ENCODE assay signal across 30 cellular contexts in the genomic region with DNA sequence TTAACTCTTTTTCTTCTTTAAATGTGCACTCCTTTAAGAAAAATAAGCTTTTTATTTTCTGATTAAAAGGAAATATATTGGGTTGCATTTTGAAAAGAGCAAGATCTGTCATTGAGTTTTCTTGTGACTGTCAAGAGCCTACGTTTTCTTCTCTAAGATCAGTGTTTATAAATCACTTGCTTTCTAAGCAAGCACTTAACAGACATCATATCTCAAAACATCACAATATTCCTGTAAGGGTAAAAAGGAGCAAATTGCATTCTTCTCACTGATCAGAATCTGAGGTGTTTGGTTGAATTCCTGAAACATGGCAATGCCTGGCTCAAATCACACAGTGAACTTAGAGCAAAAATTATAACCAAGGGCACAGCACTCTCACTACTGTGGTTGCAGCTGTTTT.
"Had no signal": no experiment of that assay in that cellular context is flagged by ENCODE, and none has a peak within 500 bp of the region (broad histone marks: within the 10 kb centered on the region; RNA-seq: fewer than 3 reads in every experiment).

No MANE protein-coding gene starts in this region.

- H3K36me3 ChIP-seq: adrenal gland, ascending aorta, brain microvascular endothelial cell, breast epithelium, cardiac muscle cell had no signal

- H3K4me3 ChIP-seq: adrenal gland, ascending aorta, body of pancreas, breast epithelium, cardiac muscle cell had no signal

- DNase-seq: activated effector memory CD4-positive, alpha-beta T cell treated with anti-CD3 and anti-CD28 coated beads, Interleukin-2, amount 50 U/mL, for 16 hours; activated effector memory CD4-positive, alpha-beta T cell treated with Interleukin-2 at 50 U/mL for 16 hours; activated gamma-delta T cell; activated gamma-delta T cell treated with Interleukin-2 at 50 U/mL for 16 hours; activated naive CD4-positive, alpha-beta T cell; activated naive CD4-positive, alpha-beta T cell treated with anti-CD3 and anti-CD28 coated beads for 36 hours; activated naive CD4-positive, alpha-beta T cell treated with anti-CD3 and anti-CD28 coated beads, Interleukin-2, amount 10 ng/mL, durations not matched to agents 7 days and 5 days; activated naive CD4-positive, alpha-beta T cell treated with anti-CD3 and anti-CD28 coated beads, Interleukin-2, amount 50 U/mL, for 16 hours; activated naive CD4-positive, alpha-beta T cell treated with Interleukin-2 at 50 U/mL for 16 hours; activated naive CD8-positive, alpha-beta T cell treated with anti-CD3 and anti-CD28 coated beads for 36 hours; activated naive CD8-positive, alpha-beta T cell treated with anti-CD3 and anti-CD28 coated beads, Interleukin-2, amount 10 ng/mL, durations not matched to agents 7 days and 5 days; activated naive CD8-positive, alpha-beta T cell treated with anti-CD3 and anti-CD28 coated beads, Interleukin-2, amount 50 U/mL, for 24 hours; activated T-cell treated with anti-CD3 and anti-CD28 coated beads, Interleukin-2, amount 50 U/mL, for 1 hour; activated T-cell treated with anti-CD3 and anti-CD28 coated beads, Interleukin-2, amount 50 U/mL, for 24 hours; activated T-cell treated with anti-CD3 and anti-CD28 coated beads, Interleukin-2, amount 50 U/mL, for 4 hours; activated T-cell treated with anti-CD3 and anti-CD28 coated beads, Interleukin-2, amount 50 U/mL, for 48 hours; activated T-cell treated with anti-CD3 and anti-CD28 coated beads, Interleukin-2, amount 50 U/mL, for 72 hours; adrenal gland; amniotic stem cell; amygdala; anterior cingulate cortex; aorta; body of pancreas; brain microvascular endothelial cell; caudate nucleus; central memory CD4-positive, alpha-beta T cell; cerebellar nuclear complex had no signal

- H3K27me3 ChIP-seq: adrenal gland, ascending aorta, body of pancreas, brain microvascular endothelial cell, breast epithelium, cardiac muscle cell had no signal

- H3K27ac ChIP-seq: adrenal gland, ascending aorta, body of pancreas, brain microvascular endothelial cell, breast epithelium, cardiac muscle cell had no signal

- H3K9me3 ChIP-seq: adrenal gland, ascending aorta, body of pancreas had no signal
